16 cellular contexts compared by ENCODE assay signal in the genomic region with DNA sequence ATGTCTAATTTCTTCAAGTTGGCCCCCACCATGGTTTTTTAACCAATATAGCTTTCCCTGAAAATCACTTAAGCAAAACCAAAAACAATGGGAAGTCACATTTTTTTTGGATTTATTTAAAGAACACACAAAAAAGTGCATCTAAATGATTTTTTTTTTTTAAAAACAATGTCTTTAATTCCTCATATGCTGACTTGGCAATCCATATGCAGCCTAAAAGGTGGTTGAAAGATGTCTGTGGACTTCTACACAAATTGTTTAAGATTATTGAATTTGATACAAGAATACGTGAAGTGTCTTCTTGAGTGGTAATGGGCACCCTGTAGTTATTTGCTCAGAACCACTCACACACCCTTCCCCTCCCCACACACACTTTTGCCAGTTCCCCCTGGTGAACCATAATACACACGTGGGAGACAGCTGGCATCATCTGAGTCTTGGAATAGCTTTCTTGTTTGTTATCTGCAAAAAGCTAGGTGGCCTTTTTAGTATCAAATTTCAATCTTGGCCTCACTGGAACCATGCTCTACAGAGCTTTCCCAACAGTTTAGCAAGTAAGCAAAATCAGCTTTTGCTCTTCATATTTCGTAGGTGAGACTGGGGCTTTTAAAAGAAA.
"Had no signal": no experiment of that assay in that cellular context is flagged by ENCODE, and none has a peak within 500 bp of the region (broad histone marks: within the 10 kb centered on the region; RNA-seq: fewer than 3 reads in every experiment).

No MANE protein-coding gene starts in this region.

- H3K4me1 ChIP-seq: prostate gland, transverse colon had no signal

- H3K27ac ChIP-seq: prostate gland, transverse colon had no signal

- ATAC-seq: activated CD8-positive, alpha-beta T cell treated with anti-CD3 and anti-CD28 coated beads, Interleukin-2, amount 10 ng/mL, durations not matched to agents 7 days and 5 days; activated T-helper 17 cell treated with anti-CD3 and anti-CD28 coated beads, Interleukin-2, amount 50 U/mL, for 72 hours; natural killer cell treated with Interleukin-12 subunit alpha and Interleukin-12 subunit beta and Interleukin-15 and Interleukin-18, amount 100 ng/mL, for 72 hours; sciatic nerve; stimulated activated naive B cell treated with anti-CD40 and anti-IgM and Interleukin-4, amounts not matched to agents 10 μg/mL and 1 μg/mL and 100 μg/mL, for 72 hours; WTC11 had no signal

- DNase-seq: activated CD4-positive, alpha-beta T cell treated with anti-CD3 and anti-CD28 coated beads for 48 hours; activated CD8-positive, alpha-beta T cell treated with anti-CD3 and anti-CD28 coated beads, Interleukin-2, amount 10 ng/mL, durations not matched to agents 7 days and 5 days; amygdala; dermis blood vessel endothelial cell; erythroblast; nucleus accumbens; stimulated activated CD4-positive, alpha-beta T cell treated with anti-CD3 and anti-CD28 coated beads, Interleukin-2, amount 100 ng/mL, for 24 hours; stimulated activated naive B cell treated with anti-CD40 and anti-IgM and Interleukin-4, amounts not matched to agents 10 μg/mL and 1 μg/mL and 100 μg/mL, for 72 hours; transverse colon had no signal

- H3K4me1 Mint-ChIP-seq: activated naive CD4-positive, alpha-beta T cell treated with anti-CD3 and anti-CD28 coated beads, Interleukin-2, amount 50 U/mL, for 24 hours; activated T-helper 17 cell treated with anti-CD3 and anti-CD28 coated beads, Interleukin-2, amount 50 U/mL, for 72 hours; stimulated activated naive B cell treated with anti-CD40 and anti-IgM and Interleukin-4, amounts not matched to agents 10 μg/mL and 1 μg/mL and 100 μg/mL, for 72 hours had no signal

- H3K36me3 Mint-ChIP-seq: brain; natural killer cell treated with Interleukin-12 subunit alpha and Interleukin-12 subunit beta and Interleukin-15 and Interleukin-18, amount 100 ng/mL, for 72 hours had no signal

- H3K27me3 Mint-ChIP-seq: activated naive CD4-positive, alpha-beta T cell treated with anti-CD3 and anti-CD28 coated beads, Interleukin-2, amount 50 U/mL, for 24 hours; activated T-helper 17 cell treated with anti-CD3 and anti-CD28 coated beads, Interleukin-2, amount 50 U/mL, for 72 hours; natural killer cell treated with Interleukin-12 subunit alpha and Interleukin-12 subunit beta and Interleukin-15 and Interleukin-18, amount 100 ng/mL, for 72 hours; stimulated activated naive B cell treated with anti-CD40 and anti-IgM and Interleukin-4, amounts not matched to agents 10 μg/mL and 1 μg/mL and 100 μg/mL, for 72 hours had no signal

- H3K27me3 ChIP-seq: transverse colon had no signal

- H3K4me3 Mint-ChIP-seq: activated CD8-positive, alpha-beta T cell treated with anti-CD3 and anti-CD28 coated beads, Interleukin-2, amount 10 ng/mL, durations not matched to agents 7 days and 5 days; activated naive CD4-positive, alpha-beta T cell treated with anti-CD3 and anti-CD28 coated beads, Interleukin-2, amount 50 U/mL, for 24 hours; activated T-helper 17 cell treated with anti-CD3 and anti-CD28 coated beads, Interleukin-2, amount 50 U/mL, for 72 hours; brain; natural killer cell treated with Interleukin-12 subunit alpha and Interleukin-12 subunit beta and Interleukin-15 and Interleukin-18, amount 100 ng/mL, for 72 hours; stimulated activated naive B cell treated with anti-CD40 and anti-IgM and Interleukin-4, amounts not matched to agents 10 μg/mL and 1 μg/mL and 100 μg/mL, for 72 hours; WTC11 had no signal

- H3K27ac Mint-ChIP-seq: activated CD8-positive, alpha-beta T cell treated with anti-CD3 and anti-CD28 coated beads, Interleukin-2, amount 10 ng/mL, durations not matched to agents 7 days and 5 days; activated naive CD4-positive, alpha-beta T cell treated with anti-CD3 and anti-CD28 coated beads, Interleukin-2, amount 50 U/mL, for 24 hours; natural killer cell treated with Interleukin-12 subunit alpha and Interleukin-12 subunit beta and Interleukin-15 and Interleukin-18, amount 100 ng/mL, for 72 hours; stimulated activated naive B cell treated with anti-CD40 and anti-IgM and Interleukin-4, amounts not matched to agents 10 μg/mL and 1 μg/mL and 100 μg/mL, for 72 hours had no signal

- H3K4me3 ChIP-seq: prostate gland, transverse colon had no signal

- H3K9me3 Mint-ChIP-seq: activated naive CD4-positive, alpha-beta T cell treated with anti-CD3 and anti-CD28 coated beads, Interleukin-2, amount 50 U/mL, for 24 hours; activated T-helper 17 cell treated with anti-CD3 and anti-CD28 coated beads, Interleukin-2, amount 50 U/mL, for 72 hours; brain; natural killer cell treated with Interleukin-12 subunit alpha and Interleukin-12 subunit beta and Interleukin-15 and Interleukin-18, amount 100 ng/mL, for 72 hours; stimulated activated naive B cell treated with anti-CD40 and anti-IgM and Interleukin-4, amounts not matched to agents 10 μg/mL and 1 μg/mL and 100 μg/mL, for 72 hours; WTC11 had no signal

- H3K9me3 ChIP-seq: prostate gland, transverse colon had no signal
